ENCODE assay signal across 32 cellular contexts in the genomic region with DNA sequence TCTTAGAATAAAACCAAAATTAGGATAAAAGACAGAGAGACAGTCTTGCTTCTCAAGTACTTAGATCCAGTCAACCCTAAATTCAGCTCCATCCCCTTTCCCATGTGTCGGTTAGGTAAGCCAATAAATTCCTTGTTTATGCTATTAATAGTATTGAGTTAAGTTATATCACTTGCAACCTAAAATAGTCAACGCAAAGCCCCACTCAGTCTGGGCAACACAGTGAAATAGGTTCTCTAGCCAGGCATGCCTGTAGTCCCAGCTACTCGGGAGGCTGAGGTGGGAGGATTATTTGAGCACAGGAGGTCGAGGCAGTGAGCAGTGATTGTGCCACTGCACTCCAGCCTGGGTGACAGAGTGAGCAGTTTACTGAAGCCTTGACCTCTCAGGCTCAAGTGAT. TPM values are rescaled to one million over a fixed set of nuclear protein-coding genes. Genes with fewer than 3 reads are reported as not detected.
"Had no signal": no experiment of that assay in that cellular context is flagged by ENCODE, and none has a peak within 500 bp of the region (broad histone marks: within the 10 kb centered on the region; RNA-seq: fewer than 3 reads in every experiment).

No MANE protein-coding gene starts in this region.

- H3K4me1 Mint-ChIP-seq: activated CD4-positive, alpha-beta memory T cell treated with anti-CD3 and anti-CD28 coated beads, Interleukin-2, amount 10 ng/mL, durations not matched to agents 7 days and 5 days; activated CD4-positive, alpha-beta T cell treated with anti-CD3 and anti-CD28 coated beads for 36 hours; activated CD4-positive, alpha-beta T cell treated with anti-CD3 and anti-CD28 coated beads, Interleukin-2, amount 10 ng/mL, durations not matched to agents 24 days and 14 days; activated naive CD4-positive, alpha-beta T cell treated with anti-CD3 and anti-CD28 coated beads, Interleukin-2, amount 50 U/mL, for 24 hours; activated naive CD8-positive, alpha-beta T cell treated with anti-CD3 and anti-CD28 coated beads for 36 hours; activated naive CD8-positive, alpha-beta T cell treated with anti-CD3 and anti-CD28 coated beads, Interleukin-2, amount 50 U/mL, for 24 hours; T-helper 17 cell had no signal

- H3K9me3 Mint-ChIP-seq: activated CD4-positive, alpha-beta memory T cell treated with anti-CD3 and anti-CD28 coated beads, Interleukin-2, amount 10 ng/mL, durations not matched to agents 7 days and 5 days; activated CD4-positive, alpha-beta T cell treated with anti-CD3 and anti-CD28 coated beads, Interleukin-2, amount 10 ng/mL, durations not matched to agents 24 days and 14 days; activated naive CD4-positive, alpha-beta T cell treated with anti-CD3 and anti-CD28 coated beads for 36 hours; activated naive CD4-positive, alpha-beta T cell treated with anti-CD3 and anti-CD28 coated beads, Interleukin-2, amount 50 U/mL, for 24 hours; activated naive CD8-positive, alpha-beta T cell treated with anti-CD3 and anti-CD28 coated beads for 36 hours; activated naive CD8-positive, alpha-beta T cell treated with anti-CD3 and anti-CD28 coated beads, Interleukin-2, amount 50 U/mL, for 24 hours; activated T-helper 1 cell treated with anti-CD3 and anti-CD28 coated beads, Interleukin-12 subunit alpha, Interleukin-12 subunit beta, Interleukin-2, Interleukin-4 antibody, amounts not matched to agents 30 ng/mL and 10 ng/mL and 1 ng/mL, durations not matched to agents 14 hours and 24 hours and 36 hours; activated T-helper 2 cell treated with anti-CD3 and anti-CD28 coated beads, Interferon-gamma antibody, Interleukin-2, Interleukin-4, amounts not matched to agents 10 μg/mL and 5 μg/mL and 100 μg/mL, durations not matched to agents 14 hours and 24 hours and 36 hours; T-helper 2 cell treated with Interferon-gamma antibody and Interleukin-4, amounts not matched to agents 5 μg/mL and 100 μg/mL, for 36 hours had no signal

- DNase-seq: activated CD4-positive, alpha-beta memory T cell treated with anti-CD3 and anti-CD28 coated beads, Interleukin-2, amount 10 ng/mL, durations not matched to agents 7 days and 5 days; activated CD4-positive, alpha-beta T cell treated with anti-CD3 and anti-CD28 coated beads for 36 hours; activated CD4-positive, alpha-beta T cell treated with anti-CD3 and anti-CD28 coated beads, Interleukin-2, amount 10 ng/mL, durations not matched to agents 24 days and 14 days; activated CD4-positive, CD25-positive, alpha-beta regulatory T cell; activated CD4-positive, CD25-positive, alpha-beta regulatory T cell treated with anti-CD3 and anti-CD28 coated beads, Interleukin-2, amount 50 U/mL, for 72 hours; activated effector memory CD4-positive, alpha-beta T cell treated with anti-CD3 and anti-CD28 coated beads, Interleukin-2, amount 50 U/mL, for 16 hours; activated naive CD4-positive, alpha-beta T cell treated with anti-CD3 and anti-CD28 coated beads for 36 hours; activated naive CD8-positive, alpha-beta T cell treated with anti-CD3 and anti-CD28 coated beads for 36 hours; activated naive CD8-positive, alpha-beta T cell treated with anti-CD3 and anti-CD28 coated beads, Interleukin-2, amount 50 U/mL, for 24 hours; activated T-cell treated with anti-CD3 and anti-CD28 coated beads, Interleukin-2, amount 50 U/mL, for 1 hour; activated T-cell treated with anti-CD3 and anti-CD28 coated beads, Interleukin-2, amount 50 U/mL, for 48 hours; amygdala; aorta; central memory CD4-positive, alpha-beta T cell; cerebellar nuclear complex; effector CD8-positive, alpha-beta T cell; head of caudate nucleus; T-helper 1 cell; T-helper 17 cell; T1000; WERI-Rb-1 had no signal

- H3K27ac ChIP-seq: adrenal gland, body of pancreas, colonic mucosa, WERI-Rb-1 had no signal

- H3K4me3 ChIP-seq: adrenal gland, body of pancreas, colonic mucosa had no signal

- H3K9me3 ChIP-seq: adrenal gland, body of pancreas, colonic mucosa had no signal

- H3K27me3 Mint-ChIP-seq: activated CD4-positive, alpha-beta memory T cell treated with anti-CD3 and anti-CD28 coated beads, Interleukin-2, amount 10 ng/mL, durations not matched to agents 7 days and 5 days; activated CD4-positive, alpha-beta T cell treated with anti-CD3 and anti-CD28 coated beads for 36 hours; activated CD4-positive, alpha-beta T cell treated with anti-CD3 and anti-CD28 coated beads, Interleukin-2, amount 10 ng/mL, durations not matched to agents 24 days and 14 days; activated naive CD4-positive, alpha-beta T cell treated with anti-CD3 and anti-CD28 coated beads, Interleukin-2, amount 50 U/mL, for 24 hours; activated naive CD8-positive, alpha-beta T cell treated with anti-CD3 and anti-CD28 coated beads for 36 hours; activated naive CD8-positive, alpha-beta T cell treated with anti-CD3 and anti-CD28 coated beads, Interleukin-2, amount 50 U/mL, for 24 hours; T-helper 17 cell had no signal

- H3K27me3 ChIP-seq: adrenal gland, body of pancreas, colonic mucosa had no signal

- ATAC-seq: activated CD4-positive, alpha-beta T cell treated with anti-CD3 and anti-CD28 coated beads for 36 hours; activated naive CD8-positive, alpha-beta T cell treated with anti-CD3 and anti-CD28 coated beads, Interleukin-2, amount 50 U/mL, for 24 hours; body of pancreas; esophagus mucosa; T-helper 17 cell had no signal

- H3K4me1 ChIP-seq: adrenal gland, colonic mucosa had no signal

- FAIRE-seq: endometrium, frontal cortex had no signal

- H3K27ac Mint-ChIP-seq: activated CD4-positive, alpha-beta memory T cell treated with anti-CD3 and anti-CD28 coated beads, Interleukin-2, amount 10 ng/mL, durations not matched to agents 7 days and 5 days; activated CD4-positive, alpha-beta T cell treated with anti-CD3 and anti-CD28 coated beads for 36 hours; activated CD4-positive, alpha-beta T cell treated with anti-CD3 and anti-CD28 coated beads, Interleukin-2, amount 10 ng/mL, durations not matched to agents 24 days and 14 days; activated naive CD4-positive, alpha-beta T cell treated with anti-CD3 and anti-CD28 coated beads for 36 hours; activated naive CD4-positive, alpha-beta T cell treated with anti-CD3 and anti-CD28 coated beads, Interleukin-2, amount 50 U/mL, for 24 hours; activated naive CD8-positive, alpha-beta T cell treated with anti-CD3 and anti-CD28 coated beads for 36 hours; activated naive CD8-positive, alpha-beta T cell treated with anti-CD3 and anti-CD28 coated beads, Interleukin-2, amount 50 U/mL, for 24 hours; activated T-helper 1 cell treated with anti-CD3 and anti-CD28 coated beads, Interleukin-12 subunit alpha, Interleukin-12 subunit beta, Interleukin-2, Interleukin-4 antibody, amounts not matched to agents 30 ng/mL and 10 ng/mL and 1 ng/mL, durations not matched to agents 14 hours and 24 hours and 36 hours; activated T-helper 2 cell treated with anti-CD3 and anti-CD28 coated beads, Interferon-gamma antibody, Interleukin-2, Interleukin-4, amounts not matched to agents 10 μg/mL and 5 μg/mL and 100 μg/mL, durations not matched to agents 14 hours and 24 hours and 36 hours; T-helper 17 cell; T-helper 2 cell treated with Interferon-gamma antibody and Interleukin-4, amounts not matched to agents 5 μg/mL and 100 μg/mL, for 36 hours had no signal

- H3K4me3 Mint-ChIP-seq: activated CD4-positive, alpha-beta memory T cell treated with anti-CD3 and anti-CD28 coated beads, Interleukin-2, amount 10 ng/mL, durations not matched to agents 7 days and 5 days; activated CD4-positive, alpha-beta T cell treated with anti-CD3 and anti-CD28 coated beads for 36 hours; activated CD4-positive, alpha-beta T cell treated with anti-CD3 and anti-CD28 coated beads, Interleukin-2, amount 10 ng/mL, durations not matched to agents 24 days and 14 days; activated naive CD4-positive, alpha-beta T cell treated with anti-CD3 and anti-CD28 coated beads for 36 hours; activated naive CD4-positive, alpha-beta T cell treated with anti-CD3 and anti-CD28 coated beads, Interleukin-2, amount 50 U/mL, for 24 hours; activated naive CD8-positive, alpha-beta T cell treated with anti-CD3 and anti-CD28 coated beads for 36 hours; activated naive CD8-positive, alpha-beta T cell treated with anti-CD3 and anti-CD28 coated beads, Interleukin-2, amount 50 U/mL, for 24 hours; activated T-helper 1 cell treated with anti-CD3 and anti-CD28 coated beads, Interleukin-12 subunit alpha, Interleukin-12 subunit beta, Interleukin-2, Interleukin-4 antibody, amounts not matched to agents 30 ng/mL and 10 ng/mL and 1 ng/mL, durations not matched to agents 14 hours and 24 hours and 36 hours; T-helper 17 cell; T-helper 2 cell treated with Interferon-gamma antibody and Interleukin-4, amounts not matched to agents 5 μg/mL and 100 μg/mL, for 36 hours had no signal

- H3K36me3 ChIP-seq: colonic mucosa had no signal

RNA-seq across cellular contexts. Expression of a gene that starts 52.7 kb away (rescaled TPM):
- total RNA-seq: epithelial cell of proximal tubule had no signal
